In genomic region chr11:5335166-5335565, GRCh38 we compare ENCODE assay signal across 16 cellular contexts. TPM values are rescaled to one million over a fixed set of nuclear protein-coding genes. Genes with fewer than 3 reads are reported as not detected.
DNase-seq lines count a peak whose midpoint lies in the region; ATAC-seq, FAIRE-seq and TF ChIP-seq lines count a peak whose summit lies in the region.
"Had no signal": no experiment of that assay in that cellular context is flagged by ENCODE, and none has a peak within 500 bp of the region (broad histone marks: within the 10 kb centered on the region; RNA-seq: fewer than 3 reads in every experiment).

No MANE protein-coding gene starts in this region.

- no peak for TF ChIP-seq CTCF in HCT116 (IDR thresholded peaks at IDR 0.05 in 2 of 3, conservative IDR thresholded peaks at IDR 0.05 in 1 of 3; ENCODE audit: borderline replicate concordance in 1 of 3, insufficient read depth in 1 of 3, low read depth in 2 of 3, low read length in 2 of 3)
- no peak for TF ChIP-seq CTCF in astrocyte (IDR thresholded peaks at IDR 0.05; ENCODE audit: insufficient read depth, low read depth, low read length)
- no peak for TF ChIP-seq CTCF in GM20000 (IDR thresholded peaks at IDR 0.05; ENCODE audit: extremely low read depth, missing control alignments)

- no peak overlapping the region for H3K9ac ChIP-seq in HCT116 (ENCODE audit: low read length)
- no peak overlapping the region for H3K9ac ChIP-seq in astrocyte (ENCODE audit: low read length)

- no peak overlapping the region for H3K27ac Mint-ChIP-seq in astrocyte (ENCODE audit: unreplicated experiment)
- H3K27ac Mint-ChIP-seq: CD8-positive, alpha-beta memory T cell; H9 had no signal

- H3K9me3 ChIP-seq in HCT116 (ENCODE audit: control insufficient read depth in 1 of 2, insufficient read depth in 1 of 2, low read depth in 1 of 2, low read length in 2 of 2) (no peaks in the 10 kb centered on the region), astrocyte (ENCODE audit: insufficient read depth, low read depth, low read length) (no peaks in the 10 kb centered on the region)
- H3K9me3 ChIP-seq: BE2C, Caco-2 had no signal

- peak; percentile 15; the same call in 1 of the 2 replicates for ATAC-seq in HCT116
- no peak for ATAC-seq in GM19397 (IDR thresholded peaks at IDR 0.05; ENCODE audit: unreplicated experiment)

- H3K27ac ChIP-seq in HCT116 (ENCODE audit: low read depth, low read length) (no peak overlapping the region; the same call in 1 of the 2 replicates), astrocyte (ENCODE audit: low read depth, low read length) (no peak overlapping the region)

- CTCF ChIA-PET in HCT116 (lab: Charles Lee): no interaction called here

- H3K27me3 Mint-ChIP-seq in astrocyte (ENCODE audit: low read depth, unreplicated experiment): no peaks in the 10 kb centered on the region

- peaks cover 8% of the 10 kb centered on the region; the same call in 1 of the 2 replicates for H4K20me1 ChIP-seq in HCT116 (ENCODE audit: insufficient read depth)
- H4K20me1 ChIP-seq in astrocyte (ENCODE audit: insufficient read depth, low read length): no peaks in the 10 kb centered on the region

- DNase-seq in HCT116 (ENCODE audit: low read depth, low spot score) (no peak), OCI-M2 (lab: John Stamatoyannopoulos, UW; ENCODE audit: unreplicated experiment) (peak; percentile 42), astrocyte (ENCODE audit: low read depth) (no peak), GM20000 (ENCODE audit: low spot score) (no peak), DMS79 treated with DMSO at 0.1 percent for 48 hours (lab: John Stamatoyannopoulos, UW) (no peak)
- no peak for DNase-seq in activated CD4-positive, alpha-beta T cell treated with anti-CD3 and anti-CD28 coated beads, Interleukin-2, amount 50 U/mL, for 4 hours
- DNase-seq: BE2C; Caco-2; CD8-positive, alpha-beta memory T cell; GF-D8; GOT3; H9; KBM-7 had no signal

- no peak for TF ChIP-seq RAD21 in HCT116 (IDR thresholded peaks at IDR 0.05; ENCODE audit: low read depth)

- no peaks in the 10 kb centered on the region for H3K36me3 Mint-ChIP-seq in astrocyte (ENCODE audit: low read depth, unreplicated experiment)
- H3K36me3 Mint-ChIP-seq: CD8-positive, alpha-beta memory T cell had no signal

- no peak overlapping the region for H3K4me3 Mint-ChIP-seq in astrocyte (ENCODE audit: unreplicated experiment)
- H3K4me3 Mint-ChIP-seq: CD8-positive, alpha-beta memory T cell; H9 had no signal

- intact Hi-C loops in HCT116 (cut with micrococcal nuclease): no loop called here

- H3K4me1 ChIP-seq in HCT116 (ENCODE audit: control insufficient read depth in 1 of 2, insufficient read depth in 2 of 2, low read length in 2 of 2): 0 out of 4 replicates have a peak, but pooled peaks cover 0 to 3% of the 10 kb centered on the region in 2 experiments
- no peaks in the 10 kb centered on the region for H3K4me1 ChIP-seq in astrocyte (ENCODE audit: insufficient read depth, low read length)
- H3K4me1 ChIP-seq: BE2C, Caco-2 had no signal

- TSS peak; percentile 1 for BruUV-seq in HCT116 (replicated peaks; lab: Mats Ljungman, UMichigan)

- peaks cover 2% of the 10 kb centered on the region for H3K4me1 Mint-ChIP-seq in astrocyte (ENCODE audit: low read depth, unreplicated experiment)
- H3K4me1 Mint-ChIP-seq: CD8-positive, alpha-beta memory T cell; H9 had no signal

- H2AFZ ChIP-seq in HCT116 (ENCODE audit: low read depth, low read length, poor library complexity, severe bottlenecking) (no peak overlapping the region), astrocyte (ENCODE audit: low read depth, low read length) (no peak overlapping the region)

- H3K36me3 ChIP-seq in HCT116 (ENCODE audit: control insufficient read depth in 1 of 2, insufficient read depth in 2 of 2, low read length in 2 of 2): peaks cover 0 to 15% of the 10 kb centered on the region in 2 experiments; a peak in 1 of 4 replicates
- no peaks in the 10 kb centered on the region for H3K36me3 ChIP-seq in astrocyte (ENCODE audit: insufficient read depth, low read length)
- H3K36me3 ChIP-seq: BE2C had no signal

- peaks cover 2% of the 10 kb centered on the region for H3K9me3 Mint-ChIP-seq in astrocyte (ENCODE audit: unreplicated experiment)
- H3K9me3 Mint-ChIP-seq: H9 had no signal

- H3K79me2 ChIP-seq in HCT116 (ENCODE audit: insufficient read depth, low read length) (0 out of 2 replicates have a peak, but pooled peaks cover 4% of the 10 kb centered on the region), astrocyte (ENCODE audit: insufficient read depth, low read length) (no peaks in the 10 kb centered on the region)

- H3K4me2 ChIP-seq in HCT116 (ENCODE audit: low read length) (no peak overlapping the region), astrocyte (ENCODE audit: low read length) (no peak overlapping the region)

- no peak overlapping the region for H3K4me3 ChIP-seq in HCT116 (replicated peaks in 1 of 2; ENCODE audit: low read depth in 1 of 2, low read length in 2 of 2)
- no peak overlapping the region for H3K4me3 ChIP-seq in astrocyte (ENCODE audit: insufficient read depth, low read depth, low read length)

- H3K27me3 ChIP-seq in HCT116 (ENCODE audit: insufficient read depth, low read length) (no peaks in the 10 kb centered on the region), astrocyte (ENCODE audit: insufficient read depth, low read length) (no peaks in the 10 kb centered on the region)
- H3K27me3 ChIP-seq: BE2C had no signal

- peak; percentile 9 for FAIRE-seq in astrocyte (lab: Jason Lieb, UNC)
- FAIRE-seq: A204.1, HTR-8/SVneo had no signal

- TF ChIP-seq POLR2A in HCT116 (IDR thresholded peaks at IDR 0.05; ENCODE audit: borderline replicate concordance, extremely low read depth, insufficient read depth, insufficient read length): no peak

- POLR2A ChIA-PET in HCT116 (lab: Charles Lee): no interaction called here

- RAD21 ChIA-PET in HCT116 (lab: Charles Lee; ENCODE audit: low non-redundant PET in 1 of 2, low total read pairs in 2 of 2, uncharacterized antibody in 2 of 2, unreplicated experiment in 2 of 2): no interaction called here

- no peaks in the 10 kb centered on the region for H3K9me2 ChIP-seq in HCT116 (ENCODE audit: insufficient read depth)

TF ChIP-seq in HCT116, 20 proteins besides CTCF, POLR2A, EP300 and RAD21:
- TF ChIP-seq POLR2AphosphoS5 (IDR thresholded peaks at IDR 0.05; ENCODE audit: low read depth, low read length) (peak; percentile 31; the same call in 1 of the 2 replicates), EGR1 (IDR thresholded peaks at IDR 0.05; ENCODE audit: low read depth) (no peak)

RNA-seq across cellular contexts. Expression of gene OR51B5, which starts 8.2 kb away (rescaled TPM):
- 140 TPM for total RNA-seq in HCT116 (2021; ENCODE audit: unreplicated experiment)
- polyA plus RNA-seq in HCT116 (2012): 78.0 and 89.0 TPM in 2 replicates
- total RNA-seq in astrocyte: not detected in 2 replicates
- total RNA-seq: Caco-2; CD8-positive, alpha-beta memory T cell; H9 had no signal
- polyA plus RNA-seq: CD8-positive, alpha-beta memory T cell had no signal

RNA-seq across cellular contexts. Expression of gene OR51B2, which starts 11.1 kb away (rescaled TPM):
- total RNA-seq in HCT116 (2021; ENCODE audit: unreplicated experiment) (17.1 TPM), astrocyte (not detected in 2 replicates)
- polyA plus RNA-seq in HCT116 (2012): 8.0 and 8.6 TPM in 2 replicates
- total RNA-seq: Caco-2; CD8-positive, alpha-beta memory T cell; H9 had no signal
- polyA plus RNA-seq: CD8-positive, alpha-beta memory T cell had no signal

RNA-seq across cellular contexts. Expression of gene OR51B6, which starts 16.1 kb away (rescaled TPM):
- total RNA-seq in HCT116 (2021; ENCODE audit: unreplicated experiment) (not detected), astrocyte (not detected in 2 replicates)
- 0.26 and 0.46 TPM in 2 replicates for polyA plus RNA-seq in HCT116 (2012)
- total RNA-seq: Caco-2; CD8-positive, alpha-beta memory T cell; H9 had no signal
- polyA plus RNA-seq: CD8-positive, alpha-beta memory T cell had no signal

RNA-seq across cellular contexts. Expression of gene OR51B4, which starts 33.4 kb away (rescaled TPM):
- total RNA-seq in HCT116 (2021; ENCODE audit: unreplicated experiment): 43.7 TPM
- polyA plus RNA-seq in HCT116 (2012): 19.8 and 28.4 TPM in 2 replicates
- total RNA-seq in astrocyte: not detected in 2 replicates
- total RNA-seq: Caco-2; CD8-positive, alpha-beta memory T cell; H9 had no signal
- polyA plus RNA-seq: CD8-positive, alpha-beta memory T cell had no signal

RNA-seq across cellular contexts. Expression of gene OR51M1, which starts 48.4 kb away (rescaled TPM):
- total RNA-seq in HCT116 (2021; ENCODE audit: unreplicated experiment): not detected
- polyA plus RNA-seq in HCT116 (2012): 0.09 and 0.27 TPM in 2 replicates
- not detected in 2 replicates for total RNA-seq in astrocyte
- total RNA-seq: Caco-2; CD8-positive, alpha-beta memory T cell; H9 had no signal
- polyA plus RNA-seq: CD8-positive, alpha-beta memory T cell had no signal

Comparison
In these comparisons a context has a peak if more than half of its experiments do, and no peak if none do; other contexts are left out.
1. RNA of gene OR51B5, which starts 8.2 kb away (total RNA-seq): 140 TPM in HCT116 (single experiment); not detected in astrocyte; every median in the first group is over 100 times any median in the second.
2. RNA of gene OR51B2, which starts 11.1 kb away (total RNA-seq): 17.1 TPM in HCT116 (single experiment); not detected in astrocyte; every median in the first group is over 10 times any median in the second.